11 cellular contexts compared by ENCODE assay signal in the genomic region with DNA sequence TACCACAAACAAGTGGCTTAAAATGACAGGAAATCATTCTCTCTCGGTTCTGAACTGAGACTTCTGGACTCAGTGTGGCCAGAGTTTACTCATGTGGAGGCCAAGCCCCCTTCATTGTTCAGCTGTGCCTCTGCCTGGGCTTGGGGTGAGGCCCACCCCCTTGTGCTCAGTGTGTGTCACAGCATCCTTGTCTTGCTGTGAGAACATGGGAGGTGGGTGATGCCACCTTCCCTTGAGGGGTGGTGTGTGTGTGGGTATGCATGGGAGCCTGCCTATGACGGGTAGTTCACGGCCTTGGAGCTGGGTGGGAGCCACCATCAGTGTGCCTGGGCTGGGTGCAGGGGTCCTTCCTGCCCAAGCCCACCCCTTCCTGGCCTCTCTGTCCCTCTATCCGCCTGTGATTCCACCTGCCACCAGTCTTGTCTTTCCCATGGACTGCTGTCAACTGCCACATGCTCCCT.
DNase-seq lines count a peak whose midpoint lies in the region; ATAC-seq, FAIRE-seq and TF ChIP-seq lines count a peak whose summit lies in the region.
"Had no signal": no experiment of that assay in that cellular context is flagged by ENCODE, and none has a peak within 500 bp of the region (broad histone marks: within the 10 kb centered on the region; RNA-seq: fewer than 3 reads in every experiment).

No MANE protein-coding gene starts in this region.

- CTCF ChIA-PET in K562 (lab: Yijun Ruan, JAX; ENCODE audit: low intra/inter-chr PET ratio) (no interaction called here), HEK293T (lab: Yijun Ruan, JAX) (interaction anchor here (0.7 kb wide), 1 partner anchor 25 kb away, joined by 6 read pairs; no protein-coding TSS in a partner anchor)

- H3K27me3 Mint-ChIP-seq in GM23338 (ENCODE audit: insufficient read depth, low read depth, poor library complexity), result no peaks in the 10 kb centered on the region

- no peak overlapping the region for H3K18ac ChIP-seq in mesendoderm (ENCODE audit: low read length)

- TF ChIP-seq CTCF in DND-41 (IDR thresholded peaks at IDR 0.05; ENCODE audit: borderline replicate concordance, extremely low read depth, low read length, poor library complexity, severe bottlenecking), result peak; percentile 25
- TF ChIP-seq CTCF in GM23338 (conservative IDR thresholded peaks at IDR 0.05; ENCODE audit: low read depth in 2 of 2), result peak; percentile 27 to 52; a peak in 2 of 4 replicates
- TF ChIP-seq CTCF in K562 (IDR thresholded peaks at IDR 0.05 in 2 of 3, conservative IDR thresholded peaks at IDR 0.05 in 1 of 3; ENCODE audit: insufficient read depth in 2 of 3, low read depth in 1 of 3, low read length in 3 of 3), result peak; percentile 25 to 32 (median 25); a peak in 4 of 6 replicates

- H4K20me1 ChIP-seq in DND-41 (ENCODE audit: insufficient read depth, low read length) (no peaks in the 10 kb centered on the region), GM23338 (replicated peaks; ENCODE audit: insufficient read depth) (no peaks in the 10 kb centered on the region), K562 (replicated peaks; ENCODE audit: control insufficient read depth, insufficient read depth, low read length) (no peaks in the 10 kb centered on the region)

- no peak for TF ChIP-seq RAD21 in K562 (CRISPR knock-in tag; conservative IDR thresholded peaks at IDR 0.05 in 1 of 2, IDR thresholded peaks at IDR 0.05 in 1 of 2)

- H3K4me3 Mint-ChIP-seq in GM23338, result no peak overlapping the region
- H3K4me3 Mint-ChIP-seq: IgD-negative memory B cell had no signal

- no peaks in the 10 kb centered on the region for H3K36me3 Mint-ChIP-seq in GM23338 (ENCODE audit: low read depth)
- H3K36me3 Mint-ChIP-seq: IgD-negative memory B cell had no signal

- FAIRE-seq in K562 (lab: Jason Lieb, UNC) (no peak), small intestine (lab: Jason Lieb, UNC) (no peak)

- no peak overlapping the region for H3K23ac ChIP-seq in mesendoderm (ENCODE audit: low read length)

- H3K9me2 ChIP-seq in GM23338 (ENCODE audit: insufficient read depth), result no peaks in the 10 kb centered on the region

- intact Hi-C loops in K562 (cut with micrococcal nuclease), result no loop called here

- no peak for TF ChIP-seq POLR2A in K562 (conservative IDR thresholded peaks at IDR 0.05)

- H2BK15ac ChIP-seq in mesendoderm (replicated peaks; ENCODE audit: low read depth), result no peak overlapping the region

- no peak for TF ChIP-seq EP300 in K562 (IDR thresholded peaks at IDR 0.05; ENCODE audit: low read length)

- H2AFZ ChIP-seq in DND-41 (ENCODE audit: low read depth, low read length) (no peak overlapping the region), GM23338 (no peak overlapping the region), K562 (ENCODE audit: low read depth, low read length) (no peak overlapping the region)

- H3K4me1 ChIP-seq in DND-41 (ENCODE audit: insufficient read depth, low read length) (no peaks in the 10 kb centered on the region), GM23338 (ENCODE audit: insufficient read depth) (0 out of 2 replicates have a peak, but pooled peaks cover 3% of the 10 kb centered on the region), K562 (replicated peaks in 1 of 2; ENCODE audit: control insufficient read depth in 2 of 2, insufficient read depth in 2 of 2, low read length in 2 of 2) (peaks cover 4 to 31% of the 10 kb centered on the region in 2 experiments; a peak in 4 of 5 replicates), mesendoderm (ENCODE audit: control insufficient read depth, low read depth, low read length) (peaks cover 3% of the 10 kb centered on the region), small intestine (ENCODE audit: control insufficient read depth in 2 of 2, insufficient read depth in 1 of 2, low read depth in 1 of 2, low read length in 1 of 2) (no peaks in the 10 kb centered on the region)

- H4K5ac ChIP-seq in mesendoderm (ENCODE audit: low read length), result no peak overlapping the region

- H3K4me2 ChIP-seq in DND-41 (ENCODE audit: insufficient read depth, low read length) (no peak overlapping the region), GM23338 (no peak overlapping the region), K562 (ENCODE audit: insufficient read depth, low read length) (no peak overlapping the region), mesendoderm (ENCODE audit: low read length) (no peak overlapping the region)

- H3K9ac ChIP-seq in DND-41 (ENCODE audit: low read depth, low read length) (no peak overlapping the region), K562 (ENCODE audit: insufficient read depth in 1 of 2, low read depth in 2 of 2, low read length in 2 of 2) (no peak overlapping the region), mesendoderm (ENCODE audit: low read length) (no peak overlapping the region)

- H2BK120ac ChIP-seq in mesendoderm (ENCODE audit: low read depth, low read length), result no peak overlapping the region

- H3K4me3 ChIP-seq in DND-41 (ENCODE audit: low read depth in 1 of 2, low read length in 2 of 2) (no peak overlapping the region), GM23338 (no peak overlapping the region), K562 (no peak overlapping the region), mesendoderm (ENCODE audit: low read length) (no peak overlapping the region), small intestine (ENCODE audit: low read depth in 1 of 2, low read length in 2 of 2) (no peak overlapping the region)

- H2BK5ac ChIP-seq in mesendoderm (ENCODE audit: low read length), result no peak overlapping the region

- DNase-seq in DND-41, result no peak
- DNase-seq in GM23338 (ENCODE audit: low spot score), result peak; percentile 35
- DNase-seq in K562 (ENCODE audit: extremely low read depth in 1 of 4, low spot score in 3 of 4), result peak in 2 of 4 experiments; percentile 18 to 26
- DNase-seq in mesendoderm, result peak; percentile 27
- no peak for DNase-seq in small intestine
- no peak for DNase-seq in activated CD8-positive, alpha-beta memory T cell treated with anti-CD3 and anti-CD28 coated beads for 24 hours
- no peak for DNase-seq in HEK293T (ENCODE audit: extremely low spot score)
- DNase-seq: activated CD4-positive, alpha-beta T cell treated with anti-CD3 and anti-CD28 coated beads, Interleukin-2, amount 50 U/mL, for 4 hours; NCI-H524 had no signal

- H3K9me3 Mint-ChIP-seq in GM23338, result no peaks in the 10 kb centered on the region
- H3K9me3 Mint-ChIP-seq: IgD-negative memory B cell had no signal

- no TSS peak for BruUV-seq in K562 (replicated peaks; lab: Mats Ljungman, UMichigan)

- H3K36me3 ChIP-seq in DND-41 (ENCODE audit: insufficient read depth, low read length), result no peaks in the 10 kb centered on the region
- no peaks in the 10 kb centered on the region for H3K36me3 ChIP-seq in GM23338 (ENCODE audit: insufficient read depth)
- H3K36me3 ChIP-seq in K562 (ENCODE audit: control insufficient read depth, insufficient read depth, low read length), result no peaks in the 10 kb centered on the region
- no peaks in the 10 kb centered on the region for H3K36me3 ChIP-seq in mesendoderm (ENCODE audit: control insufficient read depth, insufficient read depth, low read length)
- no peaks in the 10 kb centered on the region for H3K36me3 ChIP-seq in small intestine (ENCODE audit: control insufficient read depth in 2 of 2, insufficient read depth in 2 of 2, low read length in 2 of 2)

- H2AK5ac ChIP-seq in mesendoderm (ENCODE audit: low read length), result no peak overlapping the region

- H3K4me1 Mint-ChIP-seq in GM23338, result peaks cover 2% of the 10 kb centered on the region; the same call in 1 of the 3 replicates
- H3K4me1 Mint-ChIP-seq: IgD-negative memory B cell had no signal

- H3K27ac ChIP-seq in DND-41 (ENCODE audit: low read length), result no peak overlapping the region
- no peak overlapping the region for H3K27ac ChIP-seq in GM23338 (ENCODE audit: low read depth)
- no peak overlapping the region for H3K27ac ChIP-seq in K562 (ENCODE audit: extremely low read depth, low read depth, low read length)
- H3K27ac ChIP-seq in mesendoderm (ENCODE audit: low read depth, low read length), result no peak overlapping the region
- no peak overlapping the region for H3K27ac ChIP-seq in small intestine (ENCODE audit: low read depth in 1 of 2, low read length in 1 of 2)

- H3K27ac Mint-ChIP-seq in GM23338, result no peak overlapping the region
- H3K27ac Mint-ChIP-seq: IgD-negative memory B cell had no signal

- H3K79me1 ChIP-seq in mesendoderm (ENCODE audit: low read length), result no peaks in the 10 kb centered on the region

- POLR2A ChIA-PET in K562 (lab: Yijun Ruan, JAX) (interaction anchor here (0.6 kb wide), 1 partner anchor 14 kb away, joined by 4 read pairs; no protein-coding TSS in a partner anchor), HEK293T (lab: Yijun Ruan, JAX) (no interaction called here)

- no peaks in the 10 kb centered on the region for H3F3A ChIP-seq in GM23338 (replicated peaks; ENCODE audit: low read depth)

- H3K9me3 ChIP-seq in DND-41 (ENCODE audit: insufficient read depth, low read length, severe bottlenecking) (no peaks in the 10 kb centered on the region), K562 (replicated peaks; ENCODE audit: control insufficient read depth, insufficient read depth, low read depth, low read length) (no peaks in the 10 kb centered on the region), small intestine (ENCODE audit: control insufficient read depth, low read depth) (no peaks in the 10 kb centered on the region)

- H4K8ac ChIP-seq in mesendoderm (ENCODE audit: low read depth, low read length), result no peak overlapping the region

- 22% methylated on average over 4 of the region's 4 CpGs for WGBS in K562 (ENCODE audit: insufficient coverage, low coverage, missing lambda C conversion rate)
- WGBS in mesendoderm (ENCODE audit: extremely low coverage, insufficient coverage, low lambda C conversion rate), result no CpG with 5 or more reads among the region's 4 CpGs
- WGBS in small intestine, 3 donors, result 77 to 87% (median 77%) methylated on average over 4 of the region's 4 CpGs

- H3K4ac ChIP-seq in mesendoderm (ENCODE audit: low read depth, low read length), result no peak overlapping the region

- peak; percentile 31; the same call in 1 of the 3 replicates for ATAC-seq in DND-41 (ENCODE audit: insufficient read depth, low read depth)
- ATAC-seq in GM23338, result peak; percentile 42
- peak; percentile 61; the same call in 2 of the 3 replicates for ATAC-seq in K562
- no peak for ATAC-seq in HG03378 (IDR thresholded peaks at IDR 0.05; ENCODE audit: unreplicated experiment)

- no peak overlapping the region for H3K56ac ChIP-seq in mesendoderm (ENCODE audit: low read length)

- H3K27me3 ChIP-seq in DND-41 (ENCODE audit: insufficient read depth, low read length, poor library complexity), result no peaks in the 10 kb centered on the region
- no peaks in the 10 kb centered on the region for H3K27me3 ChIP-seq in GM23338 (ENCODE audit: insufficient read depth)
- H3K27me3 ChIP-seq in K562 (ENCODE audit: control insufficient read depth in 2 of 2, insufficient read depth in 2 of 2, low read length in 2 of 2), result no peaks in the 10 kb centered on the region; a peak in 1 of 5 replicates
- no peaks in the 10 kb centered on the region for H3K27me3 ChIP-seq in mesendoderm (ENCODE audit: insufficient read depth, low read length, poor library complexity)
- no peaks in the 10 kb centered on the region for H3K27me3 ChIP-seq in small intestine (ENCODE audit: control insufficient read depth in 2 of 2, insufficient read depth in 2 of 2, low read length in 2 of 2)

- no peaks in the 10 kb centered on the region for H3K79me2 ChIP-seq in DND-41 (ENCODE audit: insufficient read depth, low read length)
- H3K79me2 ChIP-seq in GM23338 (replicated peaks; ENCODE audit: insufficient read depth), result no peaks in the 10 kb centered on the region
- H3K79me2 ChIP-seq in K562 (ENCODE audit: control insufficient read depth, insufficient read depth, low read length), result no peaks in the 10 kb centered on the region
- no peaks in the 10 kb centered on the region for H3K79me2 ChIP-seq in mesendoderm (ENCODE audit: control insufficient read depth, insufficient read depth, low read length)

- in situ Hi-C loops in K562 (cut with MboI), result no loop called here

- H3K9me1 ChIP-seq in K562 (ENCODE audit: control insufficient read depth, insufficient read depth, low read length), result no peaks in the 10 kb centered on the region

Comparison
In these comparisons a context has a peak if more than half of its experiments do, and no peak if none do; other contexts are left out.
1. DNase-seq: peak in GM23338 (single experiment) and mesendoderm (single experiment); none in DND-41 (single experiment), small intestine (single experiment), activated CD8-positive, alpha-beta memory T cell treated with anti-CD3 and anti-CD28 coated beads for 24 hours (single experiment) and HEK293T (single experiment).
2. Peak in every context shown above with its lines, with median percentiles within 50 percentile points of each other: CTCF ChIP-seq.